22 cellular contexts compared by ENCODE assay signal in the genomic region with DNA sequence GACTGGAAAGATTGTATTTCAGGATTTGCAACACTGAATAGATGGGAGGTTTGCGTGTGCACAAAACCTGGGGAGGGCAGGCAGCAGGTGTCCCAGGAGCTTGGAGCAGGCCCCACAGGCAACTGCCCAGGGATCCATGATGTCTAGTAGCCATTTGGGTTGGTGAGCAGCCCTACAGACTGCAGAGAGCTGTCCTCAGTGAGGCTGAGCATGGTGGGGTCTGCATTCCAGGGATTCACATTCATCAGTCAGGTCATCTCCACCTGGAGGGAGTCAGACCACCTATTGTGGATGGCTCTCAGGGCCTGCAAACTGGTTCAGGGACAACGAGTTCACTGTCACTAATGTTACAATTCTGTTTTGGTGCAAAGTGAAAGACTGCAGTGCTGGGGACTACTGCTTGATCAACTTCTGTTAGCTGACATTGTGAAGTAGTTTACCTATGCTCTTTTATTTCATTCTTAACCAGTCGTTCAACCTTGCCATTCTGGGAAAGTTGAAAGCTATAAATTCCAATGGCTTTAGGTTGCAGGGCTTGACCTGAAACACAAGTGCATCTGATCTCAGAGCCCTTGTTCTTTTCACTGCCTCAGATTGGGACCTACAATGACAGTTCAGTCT.
"Had no signal": no experiment of that assay in that cellular context is flagged by ENCODE, and none has a peak within 500 bp of the region (broad histone marks: within the 10 kb centered on the region; RNA-seq: fewer than 3 reads in every experiment).

No MANE protein-coding gene starts in this region.

- H3K9me3 ChIP-seq: neutrophil, psoas muscle, right lobe of liver, tibial artery, upper lobe of right lung, vagina had no signal

- ATAC-seq: left cardiac atrium; left ventricle myocardium superior; stimulated activated memory B cell treated with anti-CD40 and anti-IgM and Interleukin-4, amounts not matched to agents 10 μg/mL and 1 μg/mL and 100 μg/mL, for 72 hours had no signal

- H3K4me3 Mint-ChIP-seq: dendritic cell treated with granulocyte-macrophage colony-stimulating factor and Interleukin-4, amounts not matched to agents 40 ng/mL and 50 ng/mL, for 4 days; nephron; stimulated activated memory B cell treated with anti-CD40 and anti-IgM and Interleukin-4, amounts not matched to agents 10 μg/mL and 1 μg/mL and 100 μg/mL, for 72 hours; stimulated activated naive CD8-positive, alpha-beta T cell treated with anti-CD3 and anti-CD28 coated beads, Interleukin-15, Interleukin-2, amounts not matched to agents 100 ng/mL and 50 ng/mL, for 24 hours had no signal

- DNase-seq: foreskin melanocyte; left cardiac atrium; left ventricle myocardium superior; mesenchymal stem cell; naive B cell; psoas muscle; retina; right lobe of liver; spleen; stimulated activated CD4-positive, alpha-beta T cell treated with anti-CD3 and anti-CD28 coated beads, Interleukin-15, amount 100 ng/mL, for 24 hours; stimulated activated CD4-positive, alpha-beta T cell treated with anti-CD3 and anti-CD28 coated beads, Interleukin-1b, Interleukin-23, amount 100 ng/mL, for 48 hours; stimulated activated CD4-positive, alpha-beta T cell treated with anti-CD3 and anti-CD28 coated beads, Interleukin-4, amount 100 ng/mL, for 24 hours; tibial artery; upper lobe of right lung had no signal

- H3K27me3 Mint-ChIP-seq: dendritic cell treated with granulocyte-macrophage colony-stimulating factor and Interleukin-4, amounts not matched to agents 40 ng/mL and 50 ng/mL, for 4 days; naive B cell; stimulated activated memory B cell treated with anti-CD40 and anti-IgM and Interleukin-4, amounts not matched to agents 10 μg/mL and 1 μg/mL and 100 μg/mL, for 72 hours; stimulated activated naive CD8-positive, alpha-beta T cell treated with anti-CD3 and anti-CD28 coated beads, Interleukin-15, Interleukin-2, amounts not matched to agents 100 ng/mL and 50 ng/mL, for 24 hours had no signal

- H3K27ac Mint-ChIP-seq: dendritic cell treated with granulocyte-macrophage colony-stimulating factor and Interleukin-4, amounts not matched to agents 40 ng/mL and 50 ng/mL, for 4 days; naive B cell; nephron; stimulated activated memory B cell treated with anti-CD40 and anti-IgM and Interleukin-4, amounts not matched to agents 10 μg/mL and 1 μg/mL and 100 μg/mL, for 72 hours; stimulated activated naive CD8-positive, alpha-beta T cell treated with anti-CD3 and anti-CD28 coated beads, Interleukin-15, Interleukin-2, amounts not matched to agents 100 ng/mL and 50 ng/mL, for 24 hours had no signal

- H3K4me1 Mint-ChIP-seq: nephron had no signal

- H3K27ac ChIP-seq: hepatocyte, neutrophil, psoas muscle, right lobe of liver, spleen, tibial artery, upper lobe of right lung, vagina had no signal

- H3K4me3 ChIP-seq: hepatocyte, lung, psoas muscle, right lobe of liver, spleen, tibial artery, upper lobe of right lung, vagina had no signal

- H3K36me3 ChIP-seq: neutrophil, right lobe of liver, tibial artery, upper lobe of right lung, vagina had no signal

- H3K27me3 ChIP-seq: hepatocyte, neutrophil, right lobe of liver, spleen, tibial artery, upper lobe of right lung, vagina had no signal

- H3K9me3 Mint-ChIP-seq: dendritic cell treated with granulocyte-macrophage colony-stimulating factor and Interleukin-4, amounts not matched to agents 40 ng/mL and 50 ng/mL, for 4 days had no signal

- H3K4me1 ChIP-seq: psoas muscle, right lobe of liver, spleen, tibial artery, upper lobe of right lung, vagina had no signal
